ENCODE assay signal across 7 cellular contexts in genomic region chr12:118035194-118036041, GRCh38. TPM values are rescaled to one million over a fixed set of nuclear protein-coding genes. Genes with fewer than 3 reads are reported as not detected.
DNase-seq lines count a peak whose midpoint lies in the region; ATAC-seq and TF ChIP-seq lines count a peak whose summit lies in the region.

No MANE protein-coding gene starts in this region.

- H3K4me3 Mint-ChIP-seq in CD8-positive, alpha-beta T cell, result no peak overlapping the region

- H3K36me3 ChIP-seq in GM06990 (ENCODE audit: control insufficient read depth, insufficient read depth, low read length), result peaks cover 28% of the 10 kb centered on the region
- peaks cover 0 to 100% of the 10 kb centered on the region in 2 donors for H3K36me3 ChIP-seq in left lung
- peaks cover 51% of the 10 kb centered on the region for H3K36me3 ChIP-seq in CD8-positive, alpha-beta T cell (ENCODE audit: insufficient read depth, low read length)

- TF ChIP-seq CTCF in GM06990 (IDR thresholded peaks at IDR 0.05; ENCODE audit: insufficient read depth, low read length, poor library complexity, severe bottlenecking) (no peak), left lung (IDR thresholded peaks at IDR 0.05) (no peak)
- no peak for TF ChIP-seq CTCF in CD8-positive, alpha-beta T cell (IDR thresholded peaks at IDR 0.05)

- intact Hi-C loops in left lung (cut with DNase I), result no loop called here
- intact Hi-C loops in CD8-positive, alpha-beta T cell (cut with DNase I, micrococcal nuclease), result loop anchor here in 1 of 2 experiments (10.0 kb wide), 1 partner anchor 161 kb away; no protein-coding TSS in a partner anchor

- no peak overlapping the region for H3K27ac ChIP-seq in left lung
- H3K27ac ChIP-seq in CD8-positive, alpha-beta T cell (ENCODE audit: low read depth, low read length), result no peak overlapping the region

- no peak overlapping the region for H3K27ac Mint-ChIP-seq in CD8-positive, alpha-beta T cell

- H3K4me3 ChIP-seq in GM06990 (replicated peaks; ENCODE audit: low read depth, low read length) (no peak overlapping the region), left lung (no peak overlapping the region)
- no peak overlapping the region for H3K4me3 ChIP-seq in CD8-positive, alpha-beta T cell (ENCODE audit: low read depth, low read length)

- DNase-seq in GM06990 (ENCODE audit: extremely low read depth, insufficient read length), result peak; percentile 81
- peak; percentile 41 to 52 for DNase-seq in activated CD4-positive, alpha-beta T cell treated with anti-CD3 and anti-CD28 coated beads, Interleukin-2, amount 50 U/mL, for 48 hours
- no peak for DNase-seq in left lung
- no peak for DNase-seq in activated gamma-delta T cell (lab: John Stamatoyannopoulos, UW)
- no peak for DNase-seq in CD8-positive, alpha-beta T cell

- H3K4me1 Mint-ChIP-seq in CD8-positive, alpha-beta T cell (ENCODE audit: low read depth), result no peaks in the 10 kb centered on the region

- POLR2A ChIA-PET in CD8-positive, alpha-beta T cell (lab: Charles Lee), result no interaction called here

- H3K9me3 Mint-ChIP-seq in CD8-positive, alpha-beta T cell, result no peaks in the 10 kb centered on the region

- ATAC-seq in GM19372 (IDR thresholded peaks at IDR 0.05; ENCODE audit: low read depth, unreplicated experiment) (peak; percentile 88), HG03175 (IDR thresholded peaks at IDR 0.05; ENCODE audit: unreplicated experiment) (peak; percentile 81), left lung (peak; percentile 19)
- ATAC-seq in CD8-positive, alpha-beta T cell, result no peak

- H3K4me1 ChIP-seq in left lung, result no peaks in the 10 kb centered on the region
- no peaks in the 10 kb centered on the region for H3K4me1 ChIP-seq in CD8-positive, alpha-beta T cell (ENCODE audit: insufficient read depth, low read length)

- CTCF ChIA-PET in CD8-positive, alpha-beta T cell (lab: Charles Lee), result interaction anchor here (1.1 kb wide), 1 partner anchor 161 kb away, joined by 5 read pairs; no protein-coding TSS in a partner anchor

- H3K9me3 ChIP-seq in left lung, result no peaks in the 10 kb centered on the region
- H3K9me3 ChIP-seq in CD8-positive, alpha-beta T cell (ENCODE audit: low read length), result no peaks in the 10 kb centered on the region

- H3K36me3 Mint-ChIP-seq in CD8-positive, alpha-beta T cell, result peaks cover 77% of the 10 kb centered on the region

- H3K27me3 Mint-ChIP-seq in CD8-positive, alpha-beta T cell (ENCODE audit: low read depth), result no peaks in the 10 kb centered on the region

- H3K27me3 ChIP-seq in GM06990 (replicated peaks; ENCODE audit: control insufficient read depth, insufficient read depth, low read length) (no peaks in the 10 kb centered on the region), left lung (no peaks in the 10 kb centered on the region)
- H3K27me3 ChIP-seq in CD8-positive, alpha-beta T cell (ENCODE audit: insufficient read depth, low read length), result no peaks in the 10 kb centered on the region

RNA-seq across cellular contexts. Expression of gene RFC5, which starts 18.9 kb away (rescaled TPM):
- 10 to 100 TPM; 12.1 to 14.1 TPM for total RNA-seq in left lung
- 10 to 100 TPM in 1 of 2 experiments, 1 to 10 TPM in 1; 9.9 to 13.8 TPM for total RNA-seq in CD8-positive, alpha-beta T cell

RNA-seq across cellular contexts. Expression of gene WSB2, which starts 25.6 kb away (rescaled TPM):
- total RNA-seq in left lung, result 100 to 1,000 TPM; 107 to 129 TPM
- 10 to 100 TPM; 16.4 to 19.5 TPM for total RNA-seq in CD8-positive, alpha-beta T cell

Comparison
In these comparisons a context has a peak if more than half of its experiments do, and no peak if none do; other contexts are left out.
1. DNase-seq: peak in GM06990 (single experiment) and activated CD4-positive, alpha-beta T cell treated with anti-CD3 and anti-CD28 coated beads, Interleukin-2, amount 50 U/mL, for 48 hours (2 of 2); none in left lung (0 of 2), activated gamma-delta T cell (single experiment) and CD8-positive, alpha-beta T cell (0 of 7).
2. RNA of gene WSB2, which starts 25.6 kb away (total RNA-seq): 107 to 129 TPM in left lung; 16.4 to 19.5 TPM in CD8-positive, alpha-beta T cell; every median in the first group is over 4 times any median in the second.